11 cellular contexts compared by ENCODE assay signal in the genomic region with DNA sequence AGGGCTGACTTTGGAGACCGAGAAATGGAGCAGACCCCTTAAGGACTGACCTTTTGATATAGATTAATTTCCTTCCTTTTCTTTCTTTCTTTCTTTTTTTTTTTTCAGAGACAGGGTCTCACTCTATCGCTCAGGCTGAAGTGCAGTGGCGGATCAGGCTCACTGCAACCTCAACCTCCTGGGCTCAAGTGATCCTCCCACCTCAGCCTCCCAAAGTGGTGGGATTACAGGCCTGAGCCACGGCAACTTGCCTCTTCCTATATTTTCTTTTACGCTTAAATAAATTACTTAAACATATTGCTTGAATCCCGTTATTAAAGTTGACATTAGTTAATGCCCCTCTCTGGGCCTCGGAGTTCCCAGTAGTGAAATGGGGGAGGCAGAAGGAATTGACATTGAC. TPM values are rescaled to one million over a fixed set of nuclear protein-coding genes. Genes with fewer than 3 reads are reported as not detected.
DNase-seq lines count a peak whose midpoint lies in the region; ATAC-seq and TF ChIP-seq lines count a peak whose summit lies in the region.
"Had no signal": no experiment of that assay in that cellular context is flagged by ENCODE, and none has a peak within 500 bp of the region (broad histone marks: within the 10 kb centered on the region; RNA-seq: fewer than 3 reads in every experiment).

No MANE protein-coding gene starts in this region.

- H3K36me3 ChIP-seq in MG63: no peaks in the 10 kb centered on the region
- H3K36me3 ChIP-seq in right lobe of liver: no peaks in the 10 kb centered on the region
- no peaks in the 10 kb centered on the region for H3K36me3 ChIP-seq in suprapubic skin

- 69% methylated on average over 7 of the region's 7 CpGs for WGBS in right lobe of liver (ENCODE audit: insufficient coverage, low coverage, low lambda C conversion rate, missing lambda C conversion rate)
- WGBS in suprapubic skin: 80% methylated on average over 7 of the region's 7 CpGs

- no peak for TF ChIP-seq EP300 in suprapubic skin (IDR thresholded peaks at IDR 0.05)

- ATAC-seq in right lobe of liver (peak in 1 of 4 donors; percentile 20), GM21423 (IDR thresholded peaks at IDR 0.05; ENCODE audit: unreplicated experiment) (no peak), HG02884 (IDR thresholded peaks at IDR 0.05; ENCODE audit: unreplicated experiment) (no peak)
- ATAC-seq: SK-N-SH treated with all-trans-retinoic acid at 6 μM for 48 hours had no signal

- TF ChIP-seq CTCF in coronary artery (IDR thresholded peaks at IDR 0.05): no peak
- no peak for TF ChIP-seq CTCF in right lobe of liver (IDR thresholded peaks at IDR 0.05)
- TF ChIP-seq CTCF in suprapubic skin (IDR thresholded peaks at IDR 0.05): no peak

- H3K9me3 ChIP-seq in MG63 (no peaks in the 10 kb centered on the region), right lobe of liver (no peaks in the 10 kb centered on the region), suprapubic skin (no peaks in the 10 kb centered on the region)

- H3K27ac ChIP-seq in coronary artery: no peak overlapping the region
- H3K27ac ChIP-seq in right lobe of liver: peak overlapping the region; percentile 62 to 69 (median 62)
- peak overlapping the region; percentile 78 for H3K27ac ChIP-seq in suprapubic skin

- TF ChIP-seq POLR2A in right lobe of liver (IDR thresholded peaks at IDR 0.05) (no peak), suprapubic skin (IDR thresholded peaks at IDR 0.05) (no peak)

- intact Hi-C loops in right lobe of liver (cut with DNase I): no loop called here

- peak overlapping the region; percentile 61 for H3K4me3 ChIP-seq in MG63
- peak overlapping the region; percentile 74 for H3K4me3 ChIP-seq in coronary artery
- H3K4me3 ChIP-seq in right lobe of liver: peak overlapping the region; percentile 48 to 69 (median 65)
- H3K4me3 ChIP-seq in suprapubic skin: peak overlapping the region; percentile 62

- H3K4me1 ChIP-seq in right lobe of liver (peaks cover 0 to 5% (median 0%) of the 10 kb centered on the region in 4 donors), suprapubic skin (peaks cover 11% of the 10 kb centered on the region)

- H3K27me3 ChIP-seq in MG63 (no peaks in the 10 kb centered on the region), right lobe of liver (no peaks in the 10 kb centered on the region), suprapubic skin (no peaks in the 10 kb centered on the region)

- DNase-seq in MG63 (no peak), coronary artery (ENCODE audit: low spot score) (no peak), right lobe of liver (no peak), suprapubic skin (ENCODE audit: low spot score in 2 of 2) (no peak), superior temporal gyrus (ENCODE audit: extremely low spot score) (no peak)
- DNase-seq in activated naive CD4-positive, alpha-beta T cell (lab: John Stamatoyannopoulos, UW): no peak

RNA-seq across cellular contexts. Expression of a gene that starts 0.3 kb away (rescaled TPM):
- total RNA-seq in MG63 (2014; rRNA removed; shearing (Covaris generic); ENCODE audit: low replicate concordance): 5.8 and 12.8 TPM in 2 replicates
- 10 to 100 TPM in 1 of 6 experiments, 1 to 10 TPM in 5; 4.8 to 12.1 (median 6.3) TPM for total RNA-seq in right lobe of liver
- 1 to 10 TPM; 1.8 to 6.0 (median 3.3) TPM for total RNA-seq in suprapubic skin

RNA-seq across cellular contexts. Expression of a gene that starts 29.0 kb away (rescaled TPM):
- 11.0 and 11.3 TPM in 2 replicates for total RNA-seq in MG63 (2014; rRNA removed; shearing (Covaris generic); ENCODE audit: low replicate concordance)
- total RNA-seq in right lobe of liver: 10 to 100 TPM in 5 of 6 experiments, 1 to 10 TPM in 1; 8.3 to 19.0 (median 14.7) TPM
- 10 to 100 TPM; 18.8 to 73.9 (median 26.4) TPM for total RNA-seq in suprapubic skin

RNA-seq across cellular contexts. Expression of a gene that starts 40.2 kb away (rescaled TPM):
- 0.63 TPM in 1 of 2 replicates, not detected in the other for total RNA-seq in MG63 (2014; rRNA removed; shearing (Covaris generic); ENCODE audit: low replicate concordance)
- total RNA-seq in right lobe of liver: 10 to 100 TPM in 4 of 6 experiments, 1 to 10 TPM in 2; 3.0 to 92.0 (median 40.1) TPM
- total RNA-seq in suprapubic skin: 100 to 1,000 TPM in 1 of 4 donors, 10 to 100 TPM in 3; 17.9 to 129 (median 47.3) TPM
- total RNA-seq: glomerular endothelial cell, HT1080 had no signal

RNA-seq across cellular contexts. Expression of a gene that starts 56.2 kb away (rescaled TPM):
- total RNA-seq in MG63 (2014; rRNA removed; shearing (Covaris generic); ENCODE audit: low replicate concordance): 77.7 and 95.3 TPM in 2 replicates
- 100 to 1,000 TPM; 105 to 265 (median 183) TPM for total RNA-seq in right lobe of liver
- 100 to 1,000 TPM; 100 to 161 (median 115) TPM for total RNA-seq in suprapubic skin

Comparison
In these comparisons a context has a peak if more than half of its experiments do, and no peak if none do; other contexts are left out.
1. H3K27ac ChIP-seq: peak in right lobe of liver (3 of 3) and suprapubic skin (single experiment); none in coronary artery (0 of 2).
2. Peak in every context shown above with its lines, with median percentiles within 50 percentile points of each other: H3K4me3 ChIP-seq.